22 cellular contexts compared by ENCODE assay signal in the genomic region with DNA sequence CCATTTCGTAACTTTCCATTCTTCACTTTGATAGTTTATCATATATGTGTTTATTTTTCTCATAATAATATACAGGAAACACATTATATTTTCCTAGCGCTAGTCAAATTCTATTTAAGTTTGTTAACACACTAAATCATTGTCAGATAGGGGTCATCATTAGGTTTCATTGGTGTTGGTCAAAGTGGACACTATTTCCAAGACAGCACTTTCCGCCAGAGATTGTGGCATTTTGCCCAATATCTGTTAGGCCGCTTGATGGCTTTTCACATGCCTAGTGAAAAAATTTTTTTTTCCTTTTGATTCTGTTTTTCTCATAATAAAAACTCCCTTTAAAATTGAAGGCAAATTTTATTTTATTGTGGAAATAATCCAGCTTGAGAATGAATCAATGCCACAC.
DNase-seq lines count a peak whose midpoint lies in the region; ATAC-seq, FAIRE-seq and TF ChIP-seq lines count a peak whose summit lies in the region.
"Had no signal": no experiment of that assay in that cellular context is flagged by ENCODE, and none has a peak within 500 bp of the region (broad histone marks: within the 10 kb centered on the region; RNA-seq: fewer than 3 reads in every experiment).

No MANE protein-coding gene starts in this region.

- no peak overlapping the region for H3K9ac ChIP-seq in PC-3 (ENCODE audit: low read length)
- H3K9ac ChIP-seq in smooth muscle cell (ENCODE audit: low read depth) = no peak overlapping the region
- H3K9ac ChIP-seq: BLaER1 had no signal

- H3K9me3 ChIP-seq in PC-3 (ENCODE audit: low read length) (no peaks in the 10 kb centered on the region), smooth muscle cell (replicated peaks; ENCODE audit: low read depth) (no peaks in the 10 kb centered on the region), esophagus squamous epithelium (peaks cover 0 to 7% (median 3%) of the 10 kb centered on the region in 3 donors)

- H3K27ac ChIP-seq in PC-3 (ENCODE audit: low read length) (0 out of 2 replicates have a peak overlapping the region, but pooled peaks have one; percentile 6), smooth muscle cell (ENCODE audit: low read depth) (peak overlapping the region; percentile 47), esophagus squamous epithelium (no peak overlapping the region)
- H3K27ac ChIP-seq: 22Rv1, BLaER1, C4-2B had no signal

- H3K27me3 ChIP-seq in PC-3 (ENCODE audit: low read length) (no peaks in the 10 kb centered on the region), smooth muscle cell (ENCODE audit: low read depth) (no peaks in the 10 kb centered on the region), esophagus squamous epithelium (no peaks in the 10 kb centered on the region)
- H3K27me3 ChIP-seq: BLaER1 had no signal

- TF ChIP-seq CTCF in PC-3 (conservative IDR thresholded peaks at IDR 0.05; ENCODE audit: low read depth, low read length) = no peak
- TF ChIP-seq CTCF in smooth muscle cell (IDR thresholded peaks at IDR 0.05; ENCODE audit: borderline replicate concordance, insufficient read depth, poor library complexity, severe bottlenecking) = no peak
- TF ChIP-seq CTCF in esophagus squamous epithelium (IDR thresholded peaks at IDR 0.05) = no peak
- no peak for TF ChIP-seq CTCF in omental fat pad (IDR thresholded peaks at IDR 0.05)

- no peak overlapping the region for H2AFZ ChIP-seq in PC-3 (ENCODE audit: low read length)
- no peak overlapping the region for H2AFZ ChIP-seq in smooth muscle cell (ENCODE audit: low read depth)
- H2AFZ ChIP-seq: GM23338 had no signal

- TF ChIP-seq POLR2A in esophagus squamous epithelium (IDR thresholded peaks at IDR 0.05) = no peak

- H3K79me2 ChIP-seq in PC-3 (ENCODE audit: low read length) = no peaks in the 10 kb centered on the region
- H3K79me2 ChIP-seq in smooth muscle cell (ENCODE audit: low read depth) = no peaks in the 10 kb centered on the region

- H3F3A ChIP-seq in PC-3 (ENCODE audit: low read length, unreplicated experiment) (no peaks in the 10 kb centered on the region), smooth muscle cell (ENCODE audit: low read depth) (no peaks in the 10 kb centered on the region)

- H4K20me1 ChIP-seq in PC-3 (ENCODE audit: low read length) (no peaks in the 10 kb centered on the region), smooth muscle cell (ENCODE audit: low read depth) (no peaks in the 10 kb centered on the region)
- H4K20me1 ChIP-seq: BLaER1 had no signal

- no peak for ATAC-seq in PC-3
- no peak for ATAC-seq in omental fat pad (ENCODE audit: low FRiP score)
- ATAC-seq: CD8-positive, alpha-beta T cell; GM23338; HCT116 had no signal

- CTCF ChIA-PET in PC-3 (lab: Charles Lee) = no interaction called here

- POLR2A ChIA-PET in PC-3 (lab: Charles Lee; ENCODE audit: unreplicated experiment) = no interaction called here

- no TSS peak for BruUV-seq in PC-3 (replicated peaks; lab: Mats Ljungman, UMichigan)

- FAIRE-seq in endometrium (lab: Jason Lieb, UNC) = peak; percentile 29
- FAIRE-seq: A204.1, GM12891, GM18507 had no signal

- H3K4me1 ChIP-seq in PC-3 (ENCODE audit: insufficient read depth, low read length) (peaks cover 4% of the 10 kb centered on the region; the same call in 1 of the 2 replicates), smooth muscle cell (ENCODE audit: low read depth) (no peaks in the 10 kb centered on the region), esophagus squamous epithelium (no peaks in the 10 kb centered on the region)
- H3K4me1 ChIP-seq: BLaER1, Caco-2 had no signal

- 97% methylated on average over 4 of the region's 4 CpGs for WGBS in smooth muscle cell (ENCODE audit: low lambda C conversion rate)
- WGBS in esophagus squamous epithelium, 2 donors = 81 to 92% methylated on average over 4 of the region's 4 CpGs

- H3K4me3 ChIP-seq in PC-3 (ENCODE audit: low read length) (no peak overlapping the region), smooth muscle cell (no peak overlapping the region), esophagus squamous epithelium (no peak overlapping the region)
- H3K4me3 ChIP-seq: BLaER1, GM23338 had no signal

- intact Hi-C loops in PC-3 (cut with micrococcal nuclease) (no loop called here), esophagus squamous epithelium (cut with DNase I) (no loop called here)

- H3K36me3 ChIP-seq in PC-3 (ENCODE audit: low read depth, low read length) (no peaks in the 10 kb centered on the region), smooth muscle cell (ENCODE audit: low read depth) (no peaks in the 10 kb centered on the region), esophagus squamous epithelium (no peaks in the 10 kb centered on the region)
- H3K36me3 ChIP-seq: BLaER1 had no signal

- H3K4me2 ChIP-seq in PC-3 (ENCODE audit: low read length) = no peak overlapping the region
- no peak overlapping the region for H3K4me2 ChIP-seq in smooth muscle cell
- H3K4me2 ChIP-seq: BLaER1, GM23338 had no signal

- no peaks in the 10 kb centered on the region for H3K9me2 ChIP-seq in PC-3 (replicated peaks; ENCODE audit: low read length)

- DNase-seq in NCI-H748 (lab: John Stamatoyannopoulos, UW; ENCODE audit: unreplicated experiment) (peak; percentile 4), NCI-H748 treated with DMSO at 0.1 percent for 48 hours (lab: John Stamatoyannopoulos, UW) (no peak), PC-3 (no peak), smooth muscle cell (lab: John Stamatoyannopoulos, UW; ENCODE audit: unreplicated experiment) (no peak), esophagus squamous epithelium (lab: John Stamatoyannopoulos, UW) (no peak), omental fat pad (ENCODE audit: low spot score) (no peak)
- DNase-seq: Caco-2; CD4-positive, CD25-positive, alpha-beta regulatory T cell; CD8-positive, alpha-beta T cell; DMS53; DMS79 treated with DMSO at 0.1 percent for 48 hours; GF-D8; H9 had no signal

Comparison
In these comparisons a context has a peak if more than half of its experiments do, and no peak if none do; other contexts are left out.
1. H3K27ac ChIP-seq: peak in PC-3 (single experiment) and smooth muscle cell (single experiment); none in esophagus squamous epithelium (0 of 4).